In genomic region chr10:77939561-77940001, GRCh38 we compare ENCODE assay signal across 13 cellular contexts. TPM values are rescaled to one million over a fixed set of nuclear protein-coding genes. Genes with fewer than 3 reads are reported as not detected.
A peak's percentile ranks its signal among the peaks of the same experiment; 100 is the strongest.
DNase-seq lines count a peak whose midpoint lies in the region; ATAC-seq and TF ChIP-seq lines count a peak whose summit lies in the region.
"Had no signal": no experiment of that assay in that cellular context is flagged by ENCODE, and none has a peak within 500 bp of the region (broad histone marks: within the 10 kb centered on the region; RNA-seq: fewer than 3 reads in every experiment).

No MANE protein-coding gene starts in this region.

- H3K27ac ChIP-seq in Panc1 (ENCODE audit: low read length) (peak overlapping the region; percentile 41; the same call in 1 of the 2 replicates), rectal smooth muscle tissue (ENCODE audit: low read depth, low read length) (peak overlapping the region; percentile 48)
- H3K27ac ChIP-seq: KMS-11 had no signal

- ATAC-seq in Panc1 = no peak
- ATAC-seq in HG02588 (IDR thresholded peaks at IDR 0.05; ENCODE audit: unreplicated experiment) = no peak

- H3K27me3 Mint-ChIP-seq in CD14-positive monocyte (ENCODE audit: low read depth in 3 of 3) = peaks cover 0 to 3% (median 1%) of the 10 kb centered on the region in 3 donors
- H3K27me3 Mint-ChIP-seq in activated T-helper 1 cell treated with anti-CD3 and anti-CD28 coated beads, Interleukin-12 subunit alpha, Interleukin-12 subunit beta, Interleukin-2, Interleukin-4 antibody, amounts not matched to agents 30 ng/mL and 10 ng/mL and 1 ng/mL, durations not matched to agents 14 hours and 24 hours and 36 hours (ENCODE audit: insufficient read depth) = peaks cover 6% of the 10 kb centered on the region

- no peaks in the 10 kb centered on the region for H3K9me3 Mint-ChIP-seq in CD14-positive monocyte
- H3K9me3 Mint-ChIP-seq in activated T-helper 1 cell treated with anti-CD3 and anti-CD28 coated beads, Interleukin-12 subunit alpha, Interleukin-12 subunit beta, Interleukin-2, Interleukin-4 antibody, amounts not matched to agents 30 ng/mL and 10 ng/mL and 1 ng/mL, durations not matched to agents 14 hours and 24 hours and 36 hours = no peaks in the 10 kb centered on the region
- H3K9me3 Mint-ChIP-seq: T-helper 2 cell treated with Interferon-gamma antibody and Interleukin-4, amounts not matched to agents 5 μg/mL and 100 μg/mL, for 36 hours had no signal

- H3K4me3 Mint-ChIP-seq in CD14-positive monocyte = no peak overlapping the region
- no peak overlapping the region for H3K4me3 Mint-ChIP-seq in activated T-helper 1 cell treated with anti-CD3 and anti-CD28 coated beads, Interleukin-12 subunit alpha, Interleukin-12 subunit beta, Interleukin-2, Interleukin-4 antibody, amounts not matched to agents 30 ng/mL and 10 ng/mL and 1 ng/mL, durations not matched to agents 14 hours and 24 hours and 36 hours
- H3K4me3 Mint-ChIP-seq: T-helper 2 cell treated with Interferon-gamma antibody and Interleukin-4, amounts not matched to agents 5 μg/mL and 100 μg/mL, for 36 hours had no signal

- intact Hi-C loops in Panc1 (cut with micrococcal nuclease; ENCODE audit: unreplicated experiment) = no loop called here
- intact Hi-C loops in CD14-positive monocyte (cut with micrococcal nuclease) = no loop called here
- intact Hi-C loops in activated T-helper 1 cell treated with anti-CD3 and anti-CD28 coated beads, Interleukin-12 subunit alpha, Interleukin-12 subunit beta, Interleukin-2, Interleukin-4 antibody, amounts not matched to agents 30 ng/mL and 10 ng/mL and 1 ng/mL, durations not matched to agents 14 hours and 24 hours and 36 hours (cut with micrococcal nuclease) = no loop called here

- peaks cover 31% of the 10 kb centered on the region for H3K4me1 ChIP-seq in Panc1 (ENCODE audit: control insufficient read depth, insufficient read depth, low read length)
- H3K4me1 ChIP-seq in rectal smooth muscle tissue (ENCODE audit: control insufficient read depth, insufficient read depth, low read length) = peaks cover 19% of the 10 kb centered on the region

- H3K9ac ChIP-seq in rectal smooth muscle tissue (ENCODE audit: low read length) = no peak overlapping the region
- H3K9ac ChIP-seq: KMS-11 had no signal

- in situ Hi-C loops in Panc1 (cut with HindIII; ENCODE audit: low pct_unique_long_range_greater_than_20kb, low sequenced_read_pairs) = no loop called here

- TF ChIP-seq CTCF in Panc1 (IDR thresholded peaks at IDR 0.05) (no peak), CD14-positive monocyte (IDR thresholded peaks at IDR 0.05) (no peak)

- DNase-seq in DMS 273 treated with DMSO at 0.1 percent for 48 hours (lab: John Stamatoyannopoulos, UW) (peak; percentile 27), Panc1 (ENCODE audit: low read depth, low spot score) (no peak), fibroblast of the conjunctiva (ENCODE audit: low read depth) (peak; percentile 70), kidney tubule cell (ENCODE audit: low spot score) (no peak), CD14-positive monocyte (ENCODE audit: low spot score) (no peak)
- DNase-seq in activated T-helper 1 cell treated with anti-CD3 and anti-CD28 coated beads, Interleukin-12 subunit alpha, Interleukin-12 subunit beta, Interleukin-2, Interleukin-4 antibody, amounts not matched to agents 30 ng/mL and 10 ng/mL and 1 ng/mL, durations not matched to agents 14 hours and 24 hours and 36 hours (ENCODE audit: low spot score) = no peak
- DNase-seq: activated CD8-positive, alpha-beta memory T cell treated with anti-CD3 and anti-CD28 coated beads, Interleukin-2, amount 50 U/mL, for 4 hours; glutamatergic neuron; NCI-H748 treated with DMSO at 0.1 percent for 48 hours had no signal

- POLR2A ChIA-PET in Panc1 (lab: Charles Lee) = no interaction called here

- no peaks in the 10 kb centered on the region for H3K36me3 ChIP-seq in Panc1 (ENCODE audit: control insufficient read depth, insufficient read depth, low read length)
- H3K36me3 ChIP-seq in rectal smooth muscle tissue (ENCODE audit: control insufficient read depth, insufficient read depth, low read length) = no peaks in the 10 kb centered on the region

- H3K27ac Mint-ChIP-seq in CD14-positive monocyte = no peak overlapping the region
- no peak overlapping the region for H3K27ac Mint-ChIP-seq in activated T-helper 1 cell treated with anti-CD3 and anti-CD28 coated beads, Interleukin-12 subunit alpha, Interleukin-12 subunit beta, Interleukin-2, Interleukin-4 antibody, amounts not matched to agents 30 ng/mL and 10 ng/mL and 1 ng/mL, durations not matched to agents 14 hours and 24 hours and 36 hours
- H3K27ac Mint-ChIP-seq: T-helper 2 cell treated with Interferon-gamma antibody and Interleukin-4, amounts not matched to agents 5 μg/mL and 100 μg/mL, for 36 hours had no signal

- H3K36me3 Mint-ChIP-seq in CD14-positive monocyte = no peaks in the 10 kb centered on the region
- H3K36me3 Mint-ChIP-seq in activated T-helper 1 cell treated with anti-CD3 and anti-CD28 coated beads, Interleukin-12 subunit alpha, Interleukin-12 subunit beta, Interleukin-2, Interleukin-4 antibody, amounts not matched to agents 30 ng/mL and 10 ng/mL and 1 ng/mL, durations not matched to agents 14 hours and 24 hours and 36 hours (ENCODE audit: low read depth) = no peaks in the 10 kb centered on the region

- BruUV-seq in Panc1 (replicated peaks; lab: Mats Ljungman, UMichigan) = no TSS peak

- H3K4me3 ChIP-seq in Panc1 (ENCODE audit: low read depth in 2 of 2, low read length in 2 of 2) = no peak overlapping the region
- no peak overlapping the region for H3K4me3 ChIP-seq in rectal smooth muscle tissue (ENCODE audit: low read length)

- H3K4me1 Mint-ChIP-seq in CD14-positive monocyte = no peaks in the 10 kb centered on the region
- H3K4me1 Mint-ChIP-seq in activated T-helper 1 cell treated with anti-CD3 and anti-CD28 coated beads, Interleukin-12 subunit alpha, Interleukin-12 subunit beta, Interleukin-2, Interleukin-4 antibody, amounts not matched to agents 30 ng/mL and 10 ng/mL and 1 ng/mL, durations not matched to agents 14 hours and 24 hours and 36 hours (ENCODE audit: low read depth) = no peaks in the 10 kb centered on the region

- H3K9me3 ChIP-seq in Panc1 (ENCODE audit: control insufficient read depth, insufficient read depth, low read depth, low read length) = no peaks in the 10 kb centered on the region

- CTCF ChIA-PET in Panc1 (lab: Charles Lee) = no interaction called here

- H3K27me3 ChIP-seq in Panc1 (ENCODE audit: control insufficient read depth, insufficient read depth, low read length) (no peaks in the 10 kb centered on the region), rectal smooth muscle tissue (ENCODE audit: control insufficient read depth, insufficient read depth, low read length) (no peaks in the 10 kb centered on the region)

RNA-seq across cellular contexts. Expression of gene DLG5, which starts 13.0 kb away (rescaled TPM):
- total RNA-seq in Panc1 (2021; ENCODE audit: unreplicated experiment) = 85.6 TPM
- 93.6 TPM for polyA plus RNA-seq in Panc1 (2012; ENCODE audit: insufficient read length)
- polyA plus RNA-seq in CD14-positive monocyte = under 1 TPM in 1 of 2 donors, not detected in 1; 0.14 TPM
- total RNA-seq in activated T-helper 1 cell treated with anti-CD3 and anti-CD28 coated beads, Interleukin-12 subunit alpha, Interleukin-12 subunit beta, Interleukin-2, Interleukin-4 antibody, amounts not matched to agents 30 ng/mL and 10 ng/mL and 1 ng/mL, durations not matched to agents 14 hours and 24 hours and 36 hours = 4.0 and 4.1 TPM in 2 replicates

Comparison
In these comparisons a context has a peak if more than half of its experiments do, and no peak if none do; other contexts are left out.
1. DNase-seq: peak in DMS 273 treated with DMSO at 0.1 percent for 48 hours (single experiment) and fibroblast of the conjunctiva (single experiment); none in Panc1 (single experiment), kidney tubule cell (single experiment), CD14-positive monocyte (single experiment) and activated T-helper 1 cell treated with anti-CD3 and anti-CD28 coated beads, Interleukin-12 subunit alpha, Interleukin-12 subunit beta, Interleukin-2, Interleukin-4 antibody, amounts not matched to agents 30 ng/mL and 10 ng/mL and 1 ng/mL, durations not matched to agents 14 hours and 24 hours and 36 hours (single experiment).
2. RNA of gene DLG5, which starts 13.0 kb away (total RNA-seq): 85.6 TPM in Panc1 (single experiment); 4.0 to 4.1 TPM in activated T-helper 1 cell treated with anti-CD3 and anti-CD28 coated beads, Interleukin-12 subunit alpha, Interleukin-12 subunit beta, Interleukin-2, Interleukin-4 antibody, amounts not matched to agents 30 ng/mL and 10 ng/mL and 1 ng/mL, durations not matched to agents 14 hours and 24 hours and 36 hours; every median in the first group is over 10 times any median in the second.